ENCODE assay signal across 8 cellular contexts in genomic region chr2:190181066-190181681, GRCh38.
DNase-seq lines count a peak whose midpoint lies in the region; ATAC-seq and TF ChIP-seq lines count a peak whose summit lies in the region.

No MANE protein-coding gene starts in this region.

- POLR2A ChIA-PET in CD4-positive, alpha-beta T cell (lab: Charles Lee): no interaction called here

- H3K4me3 ChIP-seq in HUES6 (ENCODE audit: low read depth, low read length): peak overlapping the region; percentile 91
- H3K4me3 ChIP-seq in body of pancreas: peak overlapping the region; percentile 24 to 63
- H3K4me3 ChIP-seq in thyroid gland (replicated peaks in 1 of 3): peak overlapping the region; percentile 64 to 80 (median 69)

- WGBS in body of pancreas, 2 donors: 4 to 7% methylated on average over 9 to 17 of the region's 17 CpGs
- 10 to 17% methylated on average over 11 to 17 of the region's 17 CpGs for WGBS in thyroid gland, 2 donors

- intact Hi-C loops in CD4-positive, alpha-beta T cell (cut with DNase I, micrococcal nuclease): no loop called here
- intact Hi-C loops in body of pancreas (cut with DNase I): no loop called here
- intact Hi-C loops in thyroid gland (cut with DNase I): no loop called here

- H3K36me3 ChIP-seq in HUES6 (ENCODE audit: control insufficient read depth, insufficient read depth, low read length) (no peaks in the 10 kb centered on the region), body of pancreas (replicated peaks in 1 of 2; ENCODE audit: insufficient read depth in 1 of 2, low read depth in 2 of 2) (no peaks in the 10 kb centered on the region), thyroid gland (no peaks in the 10 kb centered on the region)

- H3K9ac ChIP-seq in HUES6 (ENCODE audit: low read length): no peak overlapping the region

- no peak for ATAC-seq in CD4-positive, alpha-beta T cell (ENCODE audit: poor library complexity)
- ATAC-seq in GM19025 (IDR thresholded peaks at IDR 0.05; ENCODE audit: low read depth, unreplicated experiment) (peak; percentile 27), body of pancreas (peak; percentile 13)

- peaks cover 17% of the 10 kb centered on the region for H3K27me3 ChIP-seq in CD4-positive, alpha-beta T cell (ENCODE audit: control insufficient read depth, insufficient read depth, low read length)
- peaks cover 24% of the 10 kb centered on the region for H3K27me3 ChIP-seq in HUES6 (ENCODE audit: control insufficient read depth, insufficient read depth, low read length)
- no peaks in the 10 kb centered on the region for H3K27me3 ChIP-seq in body of pancreas
- no peaks in the 10 kb centered on the region for H3K27me3 ChIP-seq in thyroid gland

- H3K27ac Mint-ChIP-seq in CD4-positive, alpha-beta T cell: no peak overlapping the region

- H3K4me1 ChIP-seq in HUES6 (ENCODE audit: control insufficient read depth, insufficient read depth, low read length) (peaks cover 4% of the 10 kb centered on the region), body of pancreas (peaks cover 36% of the 10 kb centered on the region), thyroid gland (peaks cover 0 to 5% of the 10 kb centered on the region in 2 donors)

- peaks cover 45% of the 10 kb centered on the region for H3K27me3 Mint-ChIP-seq in CD4-positive, alpha-beta T cell

- no peaks in the 10 kb centered on the region for H3K9me3 Mint-ChIP-seq in CD4-positive, alpha-beta T cell

- no peak for TF ChIP-seq CTCF in CD4-positive, alpha-beta T cell (IDR thresholded peaks at IDR 0.05)
- TF ChIP-seq CTCF in body of pancreas (IDR thresholded peaks at IDR 0.05) (no peak), thyroid gland (IDR thresholded peaks at IDR 0.05) (no peak)

- no peaks in the 10 kb centered on the region for H3K9me3 ChIP-seq in CD4-positive, alpha-beta T cell (ENCODE audit: control insufficient read depth, low read length)
- no peaks in the 10 kb centered on the region for H3K9me3 ChIP-seq in HUES6 (ENCODE audit: control insufficient read depth, insufficient read depth, low read depth, low read length)
- no peaks in the 10 kb centered on the region for H3K9me3 ChIP-seq in body of pancreas
- no peaks in the 10 kb centered on the region for H3K9me3 ChIP-seq in thyroid gland

- no peak overlapping the region for H3K27ac ChIP-seq in CD4-positive, alpha-beta T cell (ENCODE audit: low read depth, low read length)
- no peak overlapping the region for H3K27ac ChIP-seq in HUES6 (ENCODE audit: low read depth, low read length)
- H3K27ac ChIP-seq in body of pancreas: peak overlapping the region; percentile 87 to 96 (median 92)
- peak overlapping the region; percentile 77 to 91 (median 89) for H3K27ac ChIP-seq in thyroid gland

- H3K4me3 Mint-ChIP-seq in CD4-positive, alpha-beta T cell: peak overlapping the region; percentile 32

- TF ChIP-seq POLR2A in body of pancreas (IDR thresholded peaks at IDR 0.05) (no peak), thyroid gland (IDR thresholded peaks at IDR 0.05) (no peak)

- CTCF ChIA-PET in CD4-positive, alpha-beta T cell (lab: Charles Lee): no interaction called here

- H3K4me1 Mint-ChIP-seq in CD4-positive, alpha-beta T cell (ENCODE audit: low read depth): peaks cover 13% of the 10 kb centered on the region

- DNase-seq in CD4-positive, alpha-beta T cell: no peak
- DNase-seq in body of pancreas (no peak), medulla oblongata (ENCODE audit: extremely low spot score) (peak; percentile 63), thyroid gland (no peak), NCI-H128 (lab: John Stamatoyannopoulos, UW; ENCODE audit: unreplicated experiment) (no peak), COLO829 (ENCODE audit: low spot score) (no peak)

- no peaks in the 10 kb centered on the region for H3K36me3 Mint-ChIP-seq in CD4-positive, alpha-beta T cell (ENCODE audit: low read depth)

Comparison
In these comparisons a context has a peak if more than half of its experiments do, and no peak if none do; other contexts are left out.
1. H3K27ac ChIP-seq: peak in body of pancreas (4 of 4) and thyroid gland (3 of 3); none in CD4-positive, alpha-beta T cell (single experiment) and HUES6 (single experiment).
2. Peak in every context shown above with its lines, with median percentiles within 50 percentile points of each other: H3K4me3 ChIP-seq.